ENCODE assay signal across 11 cellular contexts in the genomic region with DNA sequence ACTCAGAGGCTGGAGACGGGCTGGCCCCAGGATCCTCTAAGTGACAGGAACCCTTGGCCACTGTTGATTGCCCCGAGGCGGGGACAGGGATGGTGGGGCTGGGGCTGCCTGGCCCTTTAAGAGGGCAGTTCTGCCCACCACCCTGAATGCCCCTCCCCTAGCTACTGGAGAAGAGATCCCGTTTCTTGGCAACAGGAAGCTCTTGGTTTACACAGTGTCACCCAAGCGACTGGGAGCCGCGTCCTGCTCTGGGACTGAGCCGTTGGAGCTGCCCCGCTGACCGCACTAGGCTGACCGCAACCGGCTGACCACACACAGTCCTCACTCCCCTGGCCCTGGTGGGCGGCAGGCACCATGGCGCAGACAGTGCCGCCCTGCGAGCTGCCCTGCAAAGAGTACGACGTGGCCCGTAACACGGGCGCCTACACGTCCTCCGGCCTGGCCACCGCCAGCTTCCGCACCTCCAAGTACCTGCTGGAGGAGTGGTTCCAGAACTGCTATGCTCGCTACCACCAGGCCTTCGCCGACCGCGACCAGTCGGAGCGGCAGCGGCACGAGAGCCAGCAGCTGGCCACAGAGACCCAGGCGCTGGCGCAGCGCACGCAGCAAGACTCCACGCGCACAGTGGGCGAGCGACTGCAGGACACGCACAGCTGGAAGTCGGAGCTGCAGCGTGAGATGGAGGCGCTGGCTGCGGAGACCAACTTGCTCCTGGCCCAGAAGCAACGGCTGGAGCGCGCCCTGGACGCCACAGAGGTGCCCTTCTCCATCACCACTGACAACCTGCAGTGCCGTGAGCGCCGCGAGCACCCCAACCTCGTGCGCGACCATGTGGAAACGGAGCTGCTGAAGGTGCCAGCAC. TPM values are rescaled to one million over a fixed set of nuclear protein-coding genes. Genes with fewer than 3 reads are reported as not detected.
DNase-seq lines count a peak whose midpoint lies in the region; ATAC-seq and TF ChIP-seq lines count a peak whose summit lies in the region.
"Had no signal": no experiment of that assay in that cellular context is flagged by ENCODE, and none has a peak within 500 bp of the region (broad histone marks: within the 10 kb centered on the region; RNA-seq: fewer than 3 reads in every experiment).

Gene TEKT4 (plus strand): TSS at position 205 of the 862 bp plus-strand sequence. CDS start 150 bp downstream, at position 355.

- H3K36me3 Mint-ChIP-seq in activated CD4-positive, alpha-beta T cell treated with anti-CD3 and anti-CD28 coated beads for 36 hours (ENCODE audit: low read depth) = no peaks in the 10 kb centered on the region

- no peak for TF ChIP-seq CTCF in VCaP (conservative IDR thresholded peaks at IDR 0.05)

- no peak within 1 kb of the TSS for H3K4me3 ChIP-seq in BLaER1 treated with 17β-estradiol and CSF1 and Interleukin-3, amounts not matched to agents 10 nM and 100 nM
- H3K4me3 ChIP-seq in mesodermal cell (ENCODE audit: extremely low read depth, insufficient read depth, low read length, poor library complexity, severe bottlenecking) = peak within 1 kb of the TSS; percentile 8

- CTCF ChIA-PET in activated CD4-positive, alpha-beta T cell treated with anti-CD3 and anti-CD28 coated beads for 36 hours (lab: Charles Lee) = interaction anchor here (1.0 to 2.1 kb wide), 2 partner anchors 15 to 85 kb away, joined by 3 to 9 read pairs; no protein-coding TSS in a partner anchor

- no peaks in the 10 kb centered on the region for H3K9me3 ChIP-seq in BLaER1 treated with 17β-estradiol and CSF1 and Interleukin-3, amounts not matched to agents 10 nM and 100 nM (replicated peaks in 1 of 11)
- H3K9me3 ChIP-seq in mesodermal cell (ENCODE audit: control insufficient read depth, low read length) = no peaks in the 10 kb centered on the region

- peak; percentile 23 for DNase-seq in HT1080 (ENCODE audit: low read depth)
- DNase-seq in activated CD4-positive, alpha-beta T cell treated with anti-CD3 and anti-CD28 coated beads for 36 hours = no peak
- DNase-seq in amniotic stem cell (lab: John Stamatoyannopoulos, UW) = no peak
- DNase-seq in mucosa of gallbladder (ENCODE audit: low spot score) = no peak
- DNase-seq: mesenchymal stem cell, SIG-M5 had no signal

- POLR2A ChIA-PET in activated CD4-positive, alpha-beta T cell treated with anti-CD3 and anti-CD28 coated beads for 36 hours (lab: Charles Lee) = interaction anchor here (1.3 kb wide), 1 partner anchor 85 kb away, joined by 4 read pairs; no protein-coding TSS in a partner anchor

- peak within 1 kb of the TSS in 7 of 11 experiments; percentile 79 to 89 (median 83); a peak in 11 of 22 replicates for H3K4me2 ChIP-seq in BLaER1 treated with 17β-estradiol and CSF1 and Interleukin-3, amounts not matched to agents 10 nM and 100 nM

- peaks cover 17% of the 10 kb centered on the region for H3K27me3 Mint-ChIP-seq in activated CD4-positive, alpha-beta T cell treated with anti-CD3 and anti-CD28 coated beads for 36 hours

- no peak within 1 kb of the TSS for H3K27ac ChIP-seq in BLaER1 treated with 17β-estradiol and CSF1 and Interleukin-3, amounts not matched to agents 10 nM and 100 nM
- H3K27ac ChIP-seq in VCaP (peak within 1 kb of the TSS; percentile 34; the same call in 1 of the 2 replicates), mesodermal cell (ENCODE audit: low read depth, low read length, severe bottlenecking) (no peak within 1 kb of the TSS)
- H3K27ac ChIP-seq: C4-2B had no signal

- no peaks in the 10 kb centered on the region for H3K9me3 Mint-ChIP-seq in activated CD4-positive, alpha-beta T cell treated with anti-CD3 and anti-CD28 coated beads for 36 hours (ENCODE audit: low read depth)

- H4K20me1 ChIP-seq in BLaER1 treated with 17β-estradiol and CSF1 and Interleukin-3, amounts not matched to agents 10 nM and 100 nM = no peaks in the 10 kb centered on the region

- no peak for ATAC-seq in activated CD4-positive, alpha-beta T cell treated with anti-CD3 and anti-CD28 coated beads for 36 hours
- no peak for ATAC-seq in HG02981 (IDR thresholded peaks at IDR 0.05; ENCODE audit: unreplicated experiment)

- intact Hi-C loops in activated CD4-positive, alpha-beta T cell treated with anti-CD3 and anti-CD28 coated beads for 36 hours (cut with DNase I, micrococcal nuclease) = loop anchor here in 1 of 2 experiments (10.0 kb wide), 1 partner anchor 243 kb away; no protein-coding TSS in a partner anchor

- H3K27ac Mint-ChIP-seq in activated CD4-positive, alpha-beta T cell treated with anti-CD3 and anti-CD28 coated beads for 36 hours = no peak within 1 kb of the TSS

- H3K36me3 ChIP-seq in BLaER1 treated with 17β-estradiol and CSF1 and Interleukin-3, amounts not matched to agents 10 nM and 100 nM = no peaks in the 10 kb centered on the region
- H3K36me3 ChIP-seq in mesodermal cell (ENCODE audit: control insufficient read depth, insufficient read depth, low read length) = no peaks in the 10 kb centered on the region

- H3K4me3 Mint-ChIP-seq in activated CD4-positive, alpha-beta T cell treated with anti-CD3 and anti-CD28 coated beads for 36 hours = no peak within 1 kb of the TSS

- no peak within 1 kb of the TSS for H3K9ac ChIP-seq in BLaER1 treated with 17β-estradiol and CSF1 and Interleukin-3, amounts not matched to agents 10 nM and 100 nM

- H3K4me1 ChIP-seq in BLaER1 treated with 17β-estradiol and CSF1 and Interleukin-3, amounts not matched to agents 10 nM and 100 nM = peaks cover 10 to 36% (median 23%) of the 10 kb centered on the region in 10 experiments
- no peaks in the 10 kb centered on the region for H3K4me1 ChIP-seq in mesodermal cell (ENCODE audit: control insufficient read depth, insufficient read depth, low read length, poor library complexity, severe bottlenecking)

- 50 to 60% methylated on average over 47 to 52 of the region's 59 CpGs for WGBS in mesodermal cell (ENCODE audit: insufficient coverage in 2 of 2), 2 experiments

- no peaks in the 10 kb centered on the region for H3K27me3 ChIP-seq in BLaER1 treated with 17β-estradiol and CSF1 and Interleukin-3, amounts not matched to agents 10 nM and 100 nM

- no peaks in the 10 kb centered on the region for H3K4me1 Mint-ChIP-seq in activated CD4-positive, alpha-beta T cell treated with anti-CD3 and anti-CD28 coated beads for 36 hours

RNA-seq across cellular contexts. Expression of gene TEKT4, which starts in this region (rescaled TPM):
- not detected in 2 replicates for total RNA-seq in HT1080 (2014; rRNA removed; shearing (Covaris generic))
- polyA plus RNA-seq in HT1080 (2015; cell fraction: cytosol; rRNA removed) = not detected in 2 replicates
- not detected in 2 replicates for polyA plus RNA-seq in HT1080 (2015; cell fraction: nucleus; rRNA removed)
- polyA plus RNA-seq in mesodermal cell (2013, experiment 1 of 2) = not detected
- polyA plus RNA-seq in mesodermal cell (2013, experiment 2 of 2) = not detected
- total RNA-seq in activated CD4-positive, alpha-beta T cell treated with anti-CD3 and anti-CD28 coated beads for 36 hours = not detected
- total RNA-seq in mucosa of gallbladder = 0.14 TPM

Comparison
In these comparisons a context has a peak if more than half of its experiments do, and no peak if none do; other contexts are left out.
1. Peak in DNase-seq in HT1080; RNA of the gene not detected or under 1 TPM.